In genomic region chr6:33576668-33577067, GRCh38 we compare ENCODE assay signal across 11 cellular contexts. TPM values are rescaled to one million over a fixed set of nuclear protein-coding genes. Genes with fewer than 3 reads are reported as not detected.
DNase-seq lines count a peak whose midpoint lies in the region; ATAC-seq and TF ChIP-seq lines count a peak whose summit lies in the region.
"Had no signal": no experiment of that assay in that cellular context is flagged by ENCODE, and none has a peak within 500 bp of the region (broad histone marks: within the 10 kb centered on the region; RNA-seq: fewer than 3 reads in every experiment).

No MANE protein-coding gene starts in this region.

- H3K27ac Mint-ChIP-seq in T-helper 1 cell treated with Interleukin-12 subunit alpha and Interleukin-12 subunit beta and Interleukin-4 antibody, amounts not matched to agents 30 μg/mL and 1 μg/mL, for 36 hours: peak overlapping the region; percentile 38
- H3K27ac Mint-ChIP-seq in stimulated activated effector memory CD8-positive, alpha-beta T cell treated with anti-CD3 and anti-CD28 coated beads, Interleukin-12 subunit alpha, Interleukin-12 subunit beta, amount 100 ng/mL, for 72 hours: peak overlapping the region; percentile 96
- no peak overlapping the region for H3K27ac Mint-ChIP-seq in progenitor cell of endocrine pancreas

- H3K4me1 Mint-ChIP-seq in T-helper 1 cell treated with Interleukin-12 subunit alpha and Interleukin-12 subunit beta and Interleukin-4 antibody, amounts not matched to agents 30 μg/mL and 1 μg/mL, for 36 hours (ENCODE audit: low read depth): peaks cover 34% of the 10 kb centered on the region
- H3K4me1 Mint-ChIP-seq in stimulated activated effector memory CD8-positive, alpha-beta T cell treated with anti-CD3 and anti-CD28 coated beads, Interleukin-12 subunit alpha, Interleukin-12 subunit beta, amount 100 ng/mL, for 72 hours: peaks cover 39% of the 10 kb centered on the region
- peaks cover 11% of the 10 kb centered on the region for H3K4me1 Mint-ChIP-seq in progenitor cell of endocrine pancreas (ENCODE audit: low read depth)

- H3K36me3 Mint-ChIP-seq in T-helper 1 cell treated with Interleukin-12 subunit alpha and Interleukin-12 subunit beta and Interleukin-4 antibody, amounts not matched to agents 30 μg/mL and 1 μg/mL, for 36 hours (ENCODE audit: low read depth): peaks cover 50% of the 10 kb centered on the region
- H3K36me3 Mint-ChIP-seq in stimulated activated effector memory CD8-positive, alpha-beta T cell treated with anti-CD3 and anti-CD28 coated beads, Interleukin-12 subunit alpha, Interleukin-12 subunit beta, amount 100 ng/mL, for 72 hours: peaks cover 67% of the 10 kb centered on the region
- H3K36me3 Mint-ChIP-seq in progenitor cell of endocrine pancreas (ENCODE audit: insufficient read depth): peaks cover 1% of the 10 kb centered on the region

- H3K4me3 ChIP-seq in RWPE2 (ENCODE audit: severe bottlenecking) (no peak overlapping the region), esophagus muscularis mucosa (no peak overlapping the region)

- TF ChIP-seq CTCF in RWPE2 (IDR thresholded peaks at IDR 0.05; ENCODE audit: poor library complexity, severe bottlenecking) (no peak), esophagus muscularis mucosa (IDR thresholded peaks at IDR 0.05) (no peak), progenitor cell of endocrine pancreas (IDR thresholded peaks at IDR 0.05; ENCODE audit: unreplicated experiment) (no peak)

- H3K27ac ChIP-seq in RWPE2 (ENCODE audit: poor library complexity, severe bottlenecking): peak overlapping the region; percentile 86
- H3K27ac ChIP-seq in esophagus muscularis mucosa (replicated peaks in 1 of 4): peak overlapping the region; percentile 10 to 91 (median 70)
- H3K27ac ChIP-seq: brain microvascular endothelial cell had no signal

- ATAC-seq in RWPE2 (ENCODE audit: low read depth): no peak
- no peak for ATAC-seq in stimulated activated effector memory CD8-positive, alpha-beta T cell treated with anti-CD3 and anti-CD28 coated beads, Interleukin-12 subunit alpha, Interleukin-12 subunit beta, amount 100 ng/mL, for 72 hours

- 82% methylated on average over 11 of the region's 11 CpGs for WGBS in esophagus muscularis mucosa

- H3K27me3 ChIP-seq in RWPE2 (ENCODE audit: insufficient read depth, poor library complexity, severe bottlenecking) (no peaks in the 10 kb centered on the region), esophagus muscularis mucosa (no peaks in the 10 kb centered on the region)
- H3K27me3 ChIP-seq: brain microvascular endothelial cell had no signal

- peaks cover 47% of the 10 kb centered on the region for H3K36me3 ChIP-seq in RWPE2 (ENCODE audit: low read depth)
- H3K36me3 ChIP-seq in esophagus muscularis mucosa: peaks cover 31 to 49% (median 47%) of the 10 kb centered on the region in 4 donors

- H3K4me3 Mint-ChIP-seq in T-helper 1 cell treated with Interleukin-12 subunit alpha and Interleukin-12 subunit beta and Interleukin-4 antibody, amounts not matched to agents 30 μg/mL and 1 μg/mL, for 36 hours: peak overlapping the region; percentile 48
- H3K4me3 Mint-ChIP-seq in stimulated activated effector memory CD8-positive, alpha-beta T cell treated with anti-CD3 and anti-CD28 coated beads, Interleukin-12 subunit alpha, Interleukin-12 subunit beta, amount 100 ng/mL, for 72 hours: peak overlapping the region; percentile 92
- no peak overlapping the region for H3K4me3 Mint-ChIP-seq in progenitor cell of endocrine pancreas (ENCODE audit: low read depth)

- TF ChIP-seq EP300 in esophagus muscularis mucosa (IDR thresholded peaks at IDR 0.05): no peak

- H3K4me1 ChIP-seq in RWPE2 (ENCODE audit: insufficient read depth, poor library complexity, severe bottlenecking) (peaks cover 14% of the 10 kb centered on the region), esophagus muscularis mucosa (peaks cover 33 to 51% (median 43%) of the 10 kb centered on the region in 4 donors)

- no peaks in the 10 kb centered on the region for H3K27me3 Mint-ChIP-seq in T-helper 1 cell treated with Interleukin-12 subunit alpha and Interleukin-12 subunit beta and Interleukin-4 antibody, amounts not matched to agents 30 μg/mL and 1 μg/mL, for 36 hours (ENCODE audit: low read depth)
- no peaks in the 10 kb centered on the region for H3K27me3 Mint-ChIP-seq in progenitor cell of endocrine pancreas

- no peaks in the 10 kb centered on the region for H3K9me3 Mint-ChIP-seq in T-helper 1 cell treated with Interleukin-12 subunit alpha and Interleukin-12 subunit beta and Interleukin-4 antibody, amounts not matched to agents 30 μg/mL and 1 μg/mL, for 36 hours
- no peaks in the 10 kb centered on the region for H3K9me3 Mint-ChIP-seq in stimulated activated effector memory CD8-positive, alpha-beta T cell treated with anti-CD3 and anti-CD28 coated beads, Interleukin-12 subunit alpha, Interleukin-12 subunit beta, amount 100 ng/mL, for 72 hours
- H3K9me3 Mint-ChIP-seq in progenitor cell of endocrine pancreas (ENCODE audit: low read depth): no peaks in the 10 kb centered on the region

- DNase-seq in T-helper 1 cell (no peak), RWPE2 (ENCODE audit: low spot score) (no peak), esophagus muscularis mucosa (ENCODE audit: extremely low spot score) (no peak), progenitor cell of endocrine pancreas (ENCODE audit: low spot score, unreplicated experiment) (no peak), NCI-H526 (lab: John Stamatoyannopoulos, UW) (no peak)
- no peak for DNase-seq in stimulated activated effector memory CD8-positive, alpha-beta T cell treated with anti-CD3 and anti-CD28 coated beads, Interleukin-12 subunit alpha, Interleukin-12 subunit beta, amount 100 ng/mL, for 72 hours (ENCODE audit: low spot score in 2 of 2)
- DNase-seq in activated effector memory CD4-positive, alpha-beta T cell treated with Interleukin-2 at 50 U/mL for 16 hours: no peak
- DNase-seq: brain microvascular endothelial cell, NCI-H1092, NCI-H526 treated with DMSO at 0.1 percent for 48 hours had no signal

- H3K9me3 ChIP-seq in RWPE2 (ENCODE audit: severe bottlenecking) (no peaks in the 10 kb centered on the region), esophagus muscularis mucosa (no peaks in the 10 kb centered on the region)

- intact Hi-C loops in esophagus muscularis mucosa (cut with DNase I): loop anchor here (10.0 kb wide), 2 partner anchors 122 to 182 kb away; partner anchors contain the start of genes KIFC1 and ZBTB9

- TF ChIP-seq POLR2A in esophagus muscularis mucosa (IDR thresholded peaks at IDR 0.05; ENCODE audit: low read depth): no peak

RNA-seq across cellular contexts. Expression of gene BAK1, which starts 3.4 kb away (rescaled TPM):
- 10 to 100 TPM in 3 of 4 donors, 1 to 10 TPM in 1; 9.9 to 13.1 (median 11.7) TPM for total RNA-seq in esophagus muscularis mucosa
- 21.0 and 22.4 TPM in 2 replicates for total RNA-seq in progenitor cell of endocrine pancreas

RNA-seq across cellular contexts. Expression of gene ITPR3, which starts 44.5 kb away (rescaled TPM):
- total RNA-seq in esophagus muscularis mucosa (10 to 100 TPM; 12.1 to 24.9 (median 20.5) TPM), progenitor cell of endocrine pancreas (28.3 and 30.4 TPM in 2 replicates)
